ENCODE assay signal across 1 cellular context in the genomic region with DNA sequence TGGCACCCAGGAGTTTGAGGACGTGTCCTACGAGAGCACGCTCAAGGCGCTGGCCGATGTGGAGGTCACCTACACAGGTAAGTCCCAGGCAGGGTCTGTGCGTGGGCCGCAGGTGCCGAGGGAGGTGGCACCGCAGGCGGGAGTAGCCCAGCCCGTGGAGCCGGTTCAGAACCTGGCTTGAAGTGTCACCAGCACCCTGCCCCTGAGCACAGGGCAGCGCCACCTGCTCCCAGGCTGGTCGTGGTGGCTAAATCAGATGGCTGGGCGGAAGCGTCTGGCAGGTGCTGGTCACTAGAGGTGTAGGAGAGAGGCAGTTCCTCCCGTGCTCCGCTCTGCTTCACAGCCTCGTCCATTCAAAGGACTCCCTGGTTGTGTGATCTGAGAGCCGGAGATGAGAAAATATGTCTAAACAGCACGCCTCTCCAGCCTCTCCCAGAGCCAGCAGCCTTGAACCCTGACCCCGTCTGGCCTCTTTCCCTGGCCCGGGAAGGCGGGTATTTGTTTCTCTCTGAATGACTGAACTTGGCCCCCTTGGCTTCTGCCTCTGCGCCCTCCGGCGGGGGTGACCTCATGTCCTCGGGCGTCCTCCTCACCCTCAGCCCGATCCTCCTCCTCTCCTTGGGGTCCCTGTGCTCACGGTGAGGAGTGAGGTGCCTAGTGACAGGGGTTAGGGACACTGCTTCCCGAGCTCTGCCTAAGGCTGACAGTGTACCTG.
A peak's percentile ranks its signal among the peaks of the same experiment; 100 is the strongest.
TF ChIP-seq lines count a peak whose summit lies in the region.

No MANE protein-coding gene starts in this region.

TF ChIP-seq in HepG2, 621 proteins besides CTCF, POLR2A, EP300 and RAD21 (continued from another document and continues in another):
- TF ChIP-seq TBL1XR1 (IDR thresholded peaks at IDR 0.05; ENCODE audit: borderline replicate concordance, low read length, partially characterized antibody) (peak; percentile 98), FOXC1 (CRISPR knock-in tag; IDR thresholded peaks at IDR 0.05; ENCODE audit: borderline replicate concordance) (peak; percentile 64; the same call in 1 of the 2 replicates), BRD4 (CRISPR knock-in tag; IDR thresholded peaks at IDR 0.05) (0 out of 2 replicates have a peak, but pooled peaks have one; percentile 42), ZNF441 (CRISPR knock-in tag; IDR thresholded peaks at IDR 0.05; ENCODE audit: borderline replicate concordance) (peak; percentile 85; the same call in 1 of the 2 replicates), ZSCAN20 (CRISPR knock-in tag; IDR thresholded peaks at IDR 0.05; ENCODE audit: borderline replicate concordance) (peak; percentile 86; the same call in 1 of the 2 replicates), ZSCAN9 (CRISPR knock-in tag; IDR thresholded peaks at IDR 0.05; ENCODE audit: borderline replicate concordance) (peak; percentile 71), ZNF343 (CRISPR knock-in tag; IDR thresholded peaks at IDR 0.05) (peak; percentile 27; the same call in 1 of the 2 replicates), ZFX (CRISPR knock-in tag; IDR thresholded peaks at IDR 0.05; ENCODE audit: low read depth) (peak; percentile 50; the same call in 1 of the 2 replicates), JUND (CRISPR knock-in tag; IDR thresholded peaks at IDR 0.05) (0 out of 2 replicates have a peak, but pooled peaks have one; percentile 52), GABPB1 (CRISPR knock-in tag; IDR thresholded peaks at IDR 0.05) (peak; percentile 46), GABPA (IDR thresholded peaks at IDR 0.05; ENCODE audit: low read depth, low read length) (no peak), GABPA (CRISPR knock-in tag; IDR thresholded peaks at IDR 0.05; ENCODE audit: low read depth) (peak; percentile 63), ZNF879 (CRISPR knock-in tag; IDR thresholded peaks at IDR 0.05) (no peak), ZNF788 (CRISPR knock-in tag; IDR thresholded peaks at IDR 0.05; ENCODE audit: borderline replicate concordance) (peak; percentile 84; the same call in 1 of the 2 replicates), BCL6 (CRISPR knock-in tag; IDR thresholded peaks at IDR 0.05) (peak; percentile 96), SPEN (CRISPR knock-in tag; IDR thresholded peaks at IDR 0.05; ENCODE audit: low read depth) (peak; percentile 52; the same call in 1 of the 2 replicates), PPARG (CRISPR knock-in tag; conservative IDR thresholded peaks at IDR 0.05) (peak; percentile 82), ZNF556 (CRISPR knock-in tag; IDR thresholded peaks at IDR 0.05; ENCODE audit: borderline replicate concordance) (no peak; the same call in 1 of the 2 replicates), TP53 (CRISPR knock-in tag; conservative IDR thresholded peaks at IDR 0.05) (no peak), HNF4G (IDR thresholded peaks at IDR 0.05; ENCODE audit: borderline replicate concordance, low read depth, low read length) (peak; percentile 60; the same call in 1 of the 2 replicates), HNF4G (CRISPR knock-in tag; IDR thresholded peaks at IDR 0.05; ENCODE audit: borderline replicate concordance, low read depth) (peak; percentile 80; the same call in 1 of the 2 replicates), HNRNPL (IDR thresholded peaks at IDR 0.05; ENCODE audit: low read depth, low read length) (peak; percentile 77; the same call in 1 of the 2 replicates), ZNF562 (CRISPR knock-in tag; IDR thresholded peaks at IDR 0.05; ENCODE audit: borderline replicate concordance) (no peak)
- TF ChIP-seq, protein P1, sequence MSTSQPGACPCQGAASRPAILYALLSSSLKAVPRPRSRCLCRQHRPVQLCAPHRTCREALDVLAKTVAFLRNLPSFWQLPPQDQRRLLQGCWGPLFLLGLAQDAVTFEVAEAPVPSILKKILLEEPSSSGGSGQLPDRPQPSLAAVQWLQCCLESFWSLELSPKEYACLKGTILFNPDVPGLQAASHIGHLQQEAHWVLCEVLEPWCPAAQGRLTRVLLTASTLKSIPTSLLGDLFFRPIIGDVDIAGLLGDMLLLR (CRISPR knock-in tag; IDR thresholded peaks at IDR 0.05), result peak; percentile 77; the same call in 1 of the 2 replicates
- TF ChIP-seq, protein P2, sequence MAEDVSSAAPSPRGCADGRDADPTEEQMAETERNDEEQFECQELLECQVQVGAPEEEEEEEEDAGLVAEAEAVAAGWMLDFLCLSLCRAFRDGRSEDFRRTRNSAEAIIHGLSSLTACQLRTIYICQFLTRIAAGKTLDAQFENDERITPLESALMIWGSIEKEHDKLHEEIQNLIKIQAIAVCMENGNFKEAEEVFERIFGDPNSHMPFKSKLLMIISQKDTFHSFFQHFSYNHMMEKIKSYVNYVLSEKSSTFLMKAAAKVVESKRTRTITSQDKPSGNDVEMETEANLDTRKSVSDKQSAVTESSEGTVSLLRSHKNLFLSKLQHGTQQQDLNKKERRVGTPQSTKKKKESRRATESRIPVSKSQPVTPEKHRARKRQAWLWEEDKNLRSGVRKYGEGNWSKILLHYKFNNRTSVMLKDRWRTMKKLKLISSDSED (CRISPR knock-in tag; IDR thresholded peaks at IDR 0.05), result no peak
- TF ChIP-seq, protein P3, sequence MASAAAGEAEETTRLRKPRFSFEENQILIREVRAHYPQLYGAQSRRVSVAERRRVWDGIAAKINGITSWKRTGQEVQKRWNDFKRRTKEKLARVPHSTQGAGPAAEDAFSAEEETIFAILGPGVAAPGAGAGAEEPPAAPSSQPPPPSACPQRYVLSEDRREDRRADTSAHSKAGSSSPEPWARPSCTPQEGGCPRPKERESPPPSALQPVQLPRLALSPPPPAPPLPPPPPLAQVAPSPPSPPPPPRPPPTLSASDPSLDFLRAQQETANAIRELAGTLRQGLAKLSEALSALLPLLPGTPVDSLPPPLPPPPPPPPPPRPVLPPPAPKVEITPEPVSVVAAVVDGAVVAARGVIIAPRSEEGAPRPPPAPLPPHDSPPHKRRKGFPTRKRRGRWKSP (CRISPR knock-in tag; IDR thresholded peaks at IDR 0.05), result peak; percentile 70
- TF ChIP-seq, protein P4, sequence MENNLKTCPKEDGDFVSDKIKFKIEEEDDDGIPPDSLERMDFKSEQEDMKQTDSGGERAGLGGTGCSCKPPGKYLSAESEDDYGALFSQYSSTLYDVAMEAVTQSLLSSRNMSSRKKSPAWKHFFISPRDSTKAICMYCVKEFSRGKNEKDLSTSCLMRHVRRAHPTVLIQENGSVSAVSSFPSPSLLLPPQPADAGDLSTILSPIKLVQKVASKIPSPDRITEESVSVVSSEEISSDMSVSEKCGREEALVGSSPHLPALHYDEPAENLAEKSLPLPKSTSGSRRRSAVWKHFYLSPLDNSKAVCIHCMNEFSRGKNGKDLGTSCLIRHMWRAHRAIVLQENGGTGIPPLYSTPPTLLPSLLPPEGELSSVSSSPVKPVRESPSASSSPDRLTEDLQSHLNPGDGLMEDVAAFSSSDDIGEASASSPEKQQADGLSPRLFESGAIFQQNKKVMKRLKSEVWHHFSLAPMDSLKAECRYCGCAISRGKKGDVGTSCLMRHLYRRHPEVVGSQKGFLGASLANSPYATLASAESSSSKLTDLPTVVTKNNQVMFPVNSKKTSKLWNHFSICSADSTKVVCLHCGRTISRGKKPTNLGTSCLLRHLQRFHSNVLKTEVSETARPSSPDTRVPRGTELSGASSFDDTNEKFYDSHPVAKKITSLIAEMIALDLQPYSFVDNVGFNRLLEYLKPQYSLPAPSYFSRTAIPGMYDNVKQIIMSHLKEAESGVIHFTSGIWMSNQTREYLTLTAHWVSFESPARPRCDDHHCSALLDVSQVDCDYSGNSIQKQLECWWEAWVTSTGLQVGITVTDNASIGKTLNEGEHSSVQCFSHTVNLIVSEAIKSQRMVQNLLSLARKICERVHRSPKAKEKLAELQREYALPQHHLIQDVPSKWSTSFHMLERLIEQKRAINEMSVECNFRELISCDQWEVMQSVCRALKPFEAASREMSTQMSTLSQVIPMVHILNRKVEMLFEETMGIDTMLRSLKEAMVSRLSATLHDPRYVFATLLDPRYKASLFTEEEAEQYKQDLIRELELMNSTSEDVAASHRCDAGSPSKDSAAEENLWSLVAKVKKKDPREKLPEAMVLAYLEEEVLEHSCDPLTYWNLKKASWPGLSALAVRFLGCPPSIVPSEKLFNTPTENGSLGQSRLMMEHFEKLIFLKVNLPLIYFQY (CRISPR knock-in tag; IDR thresholded peaks at IDR 0.05; ENCODE audit: borderline replicate concordance), result peak; percentile 64; the same call in 1 of the 2 replicates
- TF ChIP-seq, protein P5, sequence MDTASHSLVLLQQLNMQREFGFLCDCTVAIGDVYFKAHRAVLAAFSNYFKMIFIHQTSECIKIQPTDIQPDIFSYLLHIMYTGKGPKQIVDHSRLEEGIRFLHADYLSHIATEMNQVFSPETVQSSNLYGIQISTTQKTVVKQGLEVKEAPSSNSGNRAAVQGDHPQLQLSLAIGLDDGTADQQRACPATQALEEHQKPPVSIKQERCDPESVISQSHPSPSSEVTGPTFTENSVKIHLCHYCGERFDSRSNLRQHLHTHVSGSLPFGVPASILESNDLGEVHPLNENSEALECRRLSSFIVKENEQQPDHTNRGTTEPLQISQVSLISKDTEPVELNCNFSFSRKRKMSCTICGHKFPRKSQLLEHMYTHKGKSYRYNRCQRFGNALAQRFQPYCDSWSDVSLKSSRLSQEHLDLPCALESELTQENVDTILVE (CRISPR knock-in tag; IDR thresholded peaks at IDR 0.05), result peak; percentile 56; the same call in 1 of the 2 replicates
- TF ChIP-seq, protein P6, sequence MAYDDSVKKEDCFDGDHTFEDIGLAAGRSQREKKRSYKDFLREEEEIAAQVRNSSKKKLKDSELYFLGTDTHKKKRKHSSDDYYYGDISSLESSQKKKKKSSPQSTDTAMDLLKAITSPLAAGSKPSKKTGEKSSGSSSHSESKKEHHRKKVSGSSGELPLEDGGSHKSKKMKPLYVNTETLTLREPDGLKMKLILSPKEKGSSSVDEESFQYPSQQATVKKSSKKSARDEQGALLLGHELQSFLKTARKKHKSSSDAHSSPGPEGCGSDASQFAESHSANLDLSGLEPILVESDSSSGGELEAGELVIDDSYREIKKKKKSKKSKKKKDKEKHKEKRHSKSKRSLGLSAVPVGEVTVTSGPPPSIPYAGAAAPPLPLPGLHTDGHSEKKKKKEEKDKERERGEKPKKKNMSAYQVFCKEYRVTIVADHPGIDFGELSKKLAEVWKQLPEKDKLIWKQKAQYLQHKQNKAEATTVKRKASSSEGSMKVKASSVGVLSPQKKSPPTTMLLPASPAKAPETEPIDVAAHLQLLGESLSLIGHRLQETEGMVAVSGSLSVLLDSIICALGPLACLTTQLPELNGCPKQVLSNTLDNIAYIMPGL (CRISPR knock-in tag; IDR thresholded peaks at IDR 0.05; ENCODE audit: borderline replicate concordance in 1 of 2, low read depth in 1 of 2), result peak; percentile 50 to 61; a peak in 2 of 4 replicates
- TF ChIP-seq, protein P7, sequence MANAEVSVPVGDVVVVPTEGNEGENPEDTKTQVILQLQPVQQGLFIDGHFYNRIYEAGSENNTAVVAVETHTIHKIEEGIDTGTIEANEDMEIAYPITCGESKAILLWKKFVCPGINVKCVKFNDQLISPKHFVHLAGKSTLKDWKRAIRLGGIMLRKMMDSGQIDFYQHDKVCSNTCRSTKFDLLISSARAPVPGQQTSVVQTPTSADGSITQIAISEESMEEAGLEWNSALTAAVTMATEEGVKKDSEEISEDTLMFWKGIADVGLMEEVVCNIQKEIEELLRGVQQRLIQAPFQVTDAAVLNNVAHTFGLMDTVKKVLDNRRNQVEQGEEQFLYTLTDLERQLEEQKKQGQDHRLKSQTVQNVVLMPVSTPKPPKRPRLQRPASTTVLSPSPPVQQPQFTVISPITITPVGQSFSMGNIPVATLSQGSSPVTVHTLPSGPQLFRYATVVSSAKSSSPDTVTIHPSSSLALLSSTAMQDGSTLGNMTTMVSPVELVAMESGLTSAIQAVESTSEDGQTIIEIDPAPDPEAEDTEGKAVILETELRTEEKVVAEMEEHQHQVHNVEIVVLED (CRISPR knock-in tag; IDR thresholded peaks at IDR 0.05; ENCODE audit: borderline replicate concordance), result no peak
- TF ChIP-seq, protein P8, sequence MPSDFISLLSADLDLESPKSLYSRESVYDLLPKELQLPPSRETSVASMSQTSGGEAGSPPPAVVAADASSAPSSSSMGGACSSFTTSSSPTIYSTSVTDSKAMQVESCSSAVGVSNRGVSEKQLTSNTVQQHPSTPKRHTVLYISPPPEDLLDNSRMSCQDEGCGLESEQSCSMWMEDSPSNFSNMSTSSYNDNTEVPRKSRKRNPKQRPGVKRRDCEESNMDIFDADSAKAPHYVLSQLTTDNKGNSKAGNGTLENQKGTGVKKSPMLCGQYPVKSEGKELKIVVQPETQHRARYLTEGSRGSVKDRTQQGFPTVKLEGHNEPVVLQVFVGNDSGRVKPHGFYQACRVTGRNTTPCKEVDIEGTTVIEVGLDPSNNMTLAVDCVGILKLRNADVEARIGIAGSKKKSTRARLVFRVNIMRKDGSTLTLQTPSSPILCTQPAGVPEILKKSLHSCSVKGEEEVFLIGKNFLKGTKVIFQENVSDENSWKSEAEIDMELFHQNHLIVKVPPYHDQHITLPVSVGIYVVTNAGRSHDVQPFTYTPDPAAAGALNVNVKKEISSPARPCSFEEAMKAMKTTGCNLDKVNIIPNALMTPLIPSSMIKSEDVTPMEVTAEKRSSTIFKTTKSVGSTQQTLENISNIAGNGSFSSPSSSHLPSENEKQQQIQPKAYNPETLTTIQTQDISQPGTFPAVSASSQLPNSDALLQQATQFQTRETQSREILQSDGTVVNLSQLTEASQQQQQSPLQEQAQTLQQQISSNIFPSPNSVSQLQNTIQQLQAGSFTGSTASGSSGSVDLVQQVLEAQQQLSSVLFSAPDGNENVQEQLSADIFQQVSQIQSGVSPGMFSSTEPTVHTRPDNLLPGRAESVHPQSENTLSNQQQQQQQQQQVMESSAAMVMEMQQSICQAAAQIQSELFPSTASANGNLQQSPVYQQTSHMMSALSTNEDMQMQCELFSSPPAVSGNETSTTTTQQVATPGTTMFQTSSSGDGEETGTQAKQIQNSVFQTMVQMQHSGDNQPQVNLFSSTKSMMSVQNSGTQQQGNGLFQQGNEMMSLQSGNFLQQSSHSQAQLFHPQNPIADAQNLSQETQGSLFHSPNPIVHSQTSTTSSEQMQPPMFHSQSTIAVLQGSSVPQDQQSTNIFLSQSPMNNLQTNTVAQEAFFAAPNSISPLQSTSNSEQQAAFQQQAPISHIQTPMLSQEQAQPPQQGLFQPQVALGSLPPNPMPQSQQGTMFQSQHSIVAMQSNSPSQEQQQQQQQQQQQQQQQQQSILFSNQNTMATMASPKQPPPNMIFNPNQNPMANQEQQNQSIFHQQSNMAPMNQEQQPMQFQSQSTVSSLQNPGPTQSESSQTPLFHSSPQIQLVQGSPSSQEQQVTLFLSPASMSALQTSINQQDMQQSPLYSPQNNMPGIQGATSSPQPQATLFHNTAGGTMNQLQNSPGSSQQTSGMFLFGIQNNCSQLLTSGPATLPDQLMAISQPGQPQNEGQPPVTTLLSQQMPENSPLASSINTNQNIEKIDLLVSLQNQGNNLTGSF (CRISPR knock-in tag; IDR thresholded peaks at IDR 0.05), result no peak
- TF ChIP-seq, protein P9, sequence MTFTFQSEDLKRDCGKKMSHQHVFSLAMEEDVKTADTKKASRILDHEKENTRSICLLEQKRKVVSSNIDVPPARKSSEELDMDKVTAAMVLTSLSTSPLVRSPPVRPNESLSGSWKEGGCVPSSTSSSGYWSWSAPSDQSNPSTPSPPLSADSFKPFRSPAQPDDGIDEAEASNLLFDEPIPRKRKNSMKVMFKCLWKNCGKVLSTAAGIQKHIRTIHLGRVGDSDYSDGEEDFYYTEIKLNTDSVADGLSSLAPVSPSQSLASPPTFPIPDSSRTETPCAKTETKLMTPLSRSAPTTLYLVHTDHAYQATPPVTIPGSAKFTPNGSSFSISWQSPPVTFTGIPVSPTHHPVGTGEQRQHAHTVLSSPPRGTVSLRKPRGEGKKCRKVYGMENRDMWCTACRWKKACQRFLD (CRISPR knock-in tag; IDR thresholded peaks at IDR 0.05; ENCODE audit: borderline replicate concordance), result 0 out of 2 replicates have a peak, but pooled peaks have one; percentile 13
